In genomic region chr15:90618330-90619136, GRCh38 we compare ENCODE assay signal across 11 cellular contexts.
DNase-seq lines count a peak whose midpoint lies in the region; ATAC-seq, FAIRE-seq and TF ChIP-seq lines count a peak whose summit lies in the region.
"Had no signal": no experiment of that assay in that cellular context is flagged by ENCODE, and none has a peak within 500 bp of the region (broad histone marks: within the 10 kb centered on the region; RNA-seq: fewer than 3 reads in every experiment).

No MANE protein-coding gene starts in this region.

- intact Hi-C loops in naive thymus-derived CD4-positive, alpha-beta T cell (cut with micrococcal nuclease) = loop anchor here (2.0 to 5.0 kb wide), 2 partner anchors 86 to 298 kb away; no protein-coding TSS in a partner anchor
- intact Hi-C loops in HepG2 (cut with micrococcal nuclease; ENCODE audit: unreplicated experiment) = no loop called here

- H4K20me1 ChIP-seq in HepG2 (ENCODE audit: insufficient read depth, low read length) = no peaks in the 10 kb centered on the region

- CTCF ChIA-PET in naive thymus-derived CD4-positive, alpha-beta T cell (lab: Charles Lee) = interaction anchor here (0.6 to 2.8 kb wide), 9 partner anchors 11 to 102 kb away, joined by 3 to 12 read pairs (median 3); no protein-coding TSS in a partner anchor
- CTCF ChIA-PET in HepG2 (lab: Yijun Ruan, JAX; ENCODE audit: low intra/inter-chr PET ratio, low total read pairs) = no interaction called here

- peak overlapping the region; percentile 31 for H3K27ac ChIP-seq in naive thymus-derived CD4-positive, alpha-beta T cell (ENCODE audit: low read depth, low read length)
- no peak overlapping the region for H3K27ac ChIP-seq in HepG2 (ENCODE audit: extremely low read length, insufficient read depth, low read length)
- H3K27ac ChIP-seq: PC-9, upper lobe of left lung had no signal

- H3K27me3 ChIP-seq in naive thymus-derived CD4-positive, alpha-beta T cell (ENCODE audit: control insufficient read depth in 2 of 2, insufficient read depth in 2 of 2, low read length in 2 of 2) = no peaks in the 10 kb centered on the region
- H3K27me3 ChIP-seq in HepG2 (ENCODE audit: control insufficient read depth in 1 of 2, insufficient read depth in 2 of 2, low read length in 2 of 2) = no peaks in the 10 kb centered on the region
- H3K27me3 ChIP-seq: upper lobe of left lung had no signal

- no peak for TF ChIP-seq POLR2A in HepG2 (IDR thresholded peaks at IDR 0.05; ENCODE audit: insufficient read depth in 1 of 2, low read depth in 2 of 2, low read length in 2 of 2)

- in situ Hi-C loops in HepG2 (cut with HindIII; ENCODE audit: extremely low pct_ligation_motif_present, low pct_unique_long_range_greater_than_20kb) = no loop called here

- no peak for ATAC-seq in activated T-helper 17 cell treated with anti-CD3 and anti-CD28 coated beads, Interleukin-2, amount 50 U/mL, for 72 hours (replicated peaks)
- ATAC-seq in naive thymus-derived CD4-positive, alpha-beta T cell = no peak
- ATAC-seq in HG02763 (IDR thresholded peaks at IDR 0.05; ENCODE audit: unreplicated experiment) = no peak
- no peak for ATAC-seq in HepG2

- DNase-seq in NCI-H2171 treated with DMSO at 0.1 percent for 48 hours (lab: John Stamatoyannopoulos, UW) = peak; percentile 21
- DNase-seq in NCI-H2171 (lab: John Stamatoyannopoulos, UW) = no peak
- peak; percentile 19 for DNase-seq in LHCN-M2 (ENCODE audit: low read depth)
- no peak for DNase-seq in naive thymus-derived CD4-positive, alpha-beta T cell
- DNase-seq in NCI-H524 (lab: John Stamatoyannopoulos, UW) = no peak
- no peak for DNase-seq in HepG2 (ENCODE audit: low spot score)
- DNase-seq: activated CD4-positive, CD25-positive, alpha-beta regulatory T cell; PC-9; upper lobe of left lung had no signal

- peak overlapping the region; percentile 77 for H3K27ac Mint-ChIP-seq in activated T-helper 17 cell treated with anti-CD3 and anti-CD28 coated beads, Interleukin-2, amount 50 U/mL, for 72 hours
- H3K27ac Mint-ChIP-seq in naive thymus-derived CD4-positive, alpha-beta T cell = peak overlapping the region; percentile 19 to 93 (median 87)

- H3K79me2 ChIP-seq in HepG2 (ENCODE audit: insufficient read depth, low read length) = no peaks in the 10 kb centered on the region

- peaks cover 25% of the 10 kb centered on the region for H3K4me1 Mint-ChIP-seq in activated T-helper 17 cell treated with anti-CD3 and anti-CD28 coated beads, Interleukin-2, amount 50 U/mL, for 72 hours
- peaks cover 28 to 60% (median 50%) of the 10 kb centered on the region in 7 donors for H3K4me1 Mint-ChIP-seq in naive thymus-derived CD4-positive, alpha-beta T cell

- H3K9ac ChIP-seq in HepG2 (ENCODE audit: insufficient read depth, low read depth, low read length) = no peak overlapping the region

- BruUV-seq in HepG2 (replicated peaks; lab: Mats Ljungman, UMichigan) = no TSS peak

- no peak overlapping the region for H2AFZ ChIP-seq in HepG2 (ENCODE audit: low read length)
- H2AFZ ChIP-seq: PC-9 had no signal

- TF ChIP-seq RAD21 in HepG2 (CRISPR knock-in tag; IDR thresholded peaks at IDR 0.05) = no peak

- H3K36me3 ChIP-seq in naive thymus-derived CD4-positive, alpha-beta T cell (ENCODE audit: control insufficient read depth in 2 of 3, insufficient read depth in 3 of 3, low read length in 3 of 3) = peaks cover 0 to 31% (median 3%) of the 10 kb centered on the region in 3 experiments
- H3K36me3 ChIP-seq in HepG2 (replicated peaks in 1 of 2; ENCODE audit: control insufficient read depth in 1 of 2, insufficient read depth in 2 of 2, low read length in 2 of 2) = 0 out of 5 replicates have a peak, but pooled peaks cover 1 to 2% of the 10 kb centered on the region in 2 experiments

- POLR2A ChIA-PET in naive thymus-derived CD4-positive, alpha-beta T cell (lab: Charles Lee) = interaction anchor here (1.1 to 1.7 kb wide), 3 partner anchors 54 to 88 kb away, joined by 3 to 8 read pairs (median 5); no protein-coding TSS in a partner anchor
- POLR2A ChIA-PET in HepG2 (lab: Yijun Ruan, JAX) = no interaction called here

- no peak overlapping the region for H3K4me3 ChIP-seq in naive thymus-derived CD4-positive, alpha-beta T cell (ENCODE audit: low read length)
- H3K4me3 ChIP-seq in HepG2 (replicated peaks in 1 of 3; ENCODE audit: insufficient read depth in 1 of 3, low read depth in 2 of 3, low read length in 3 of 3) = no peak overlapping the region
- H3K4me3 ChIP-seq: PC-9, upper lobe of left lung had no signal

- no peak for TF ChIP-seq EP300 in HepG2 (IDR thresholded peaks at IDR 0.05; ENCODE audit: low read depth in 2 of 2, low read length in 2 of 2)
- no peak for TF ChIP-seq EP300 in HepG2 (CRISPR knock-in tag; IDR thresholded peaks at IDR 0.05; ENCODE audit: borderline replicate concordance)

- H3K9me3 Mint-ChIP-seq in activated T-helper 17 cell treated with anti-CD3 and anti-CD28 coated beads, Interleukin-2, amount 50 U/mL, for 72 hours = no peaks in the 10 kb centered on the region
- H3K9me3 Mint-ChIP-seq in naive thymus-derived CD4-positive, alpha-beta T cell = no peaks in the 10 kb centered on the region

- H3K4me3 Mint-ChIP-seq in activated T-helper 17 cell treated with anti-CD3 and anti-CD28 coated beads, Interleukin-2, amount 50 U/mL, for 72 hours = no peak overlapping the region
- peak overlapping the region in 2 of 10 donors; percentile 19 to 27 for H3K4me3 Mint-ChIP-seq in naive thymus-derived CD4-positive, alpha-beta T cell

- H3K4me2 ChIP-seq in HepG2 (ENCODE audit: low read depth, low read length) = no peak overlapping the region
- H3K4me2 ChIP-seq: PC-9 had no signal

- no peak for FAIRE-seq in HepG2 (lab: Jason Lieb, UNC)

- H3K27me3 Mint-ChIP-seq in activated T-helper 17 cell treated with anti-CD3 and anti-CD28 coated beads, Interleukin-2, amount 50 U/mL, for 72 hours = no peaks in the 10 kb centered on the region
- no peaks in the 10 kb centered on the region for H3K27me3 Mint-ChIP-seq in naive thymus-derived CD4-positive, alpha-beta T cell

- TF ChIP-seq CTCF in HepG2 (CRISPR knock-in tag; IDR thresholded peaks at IDR 0.05) = no peak

- H3K36me3 Mint-ChIP-seq in activated T-helper 17 cell treated with anti-CD3 and anti-CD28 coated beads, Interleukin-2, amount 50 U/mL, for 72 hours (ENCODE audit: low read depth) = peaks cover 67% of the 10 kb centered on the region
- H3K36me3 Mint-ChIP-seq in naive thymus-derived CD4-positive, alpha-beta T cell = peaks cover 13 to 38% (median 34%) of the 10 kb centered on the region in 5 donors

- WGBS in HepG2 (ENCODE audit: low lambda C conversion rate) = 99% methylated on average over 4 of the region's 4 CpGs

- peaks cover 0 to 21% of the 10 kb centered on the region in 2 donors for H3K4me1 ChIP-seq in naive thymus-derived CD4-positive, alpha-beta T cell (ENCODE audit: control insufficient read depth in 2 of 2, insufficient read depth in 2 of 2, low read length in 2 of 2)
- H3K4me1 ChIP-seq in HepG2 (ENCODE audit: insufficient read depth, low read length) = no peaks in the 10 kb centered on the region

- no peaks in the 10 kb centered on the region for H3K9me3 ChIP-seq in naive thymus-derived CD4-positive, alpha-beta T cell (ENCODE audit: control insufficient read depth in 2 of 3, low read length in 3 of 3)
- H3K9me3 ChIP-seq in HepG2 (ENCODE audit: low read length) = no peaks in the 10 kb centered on the region
- H3K9me3 ChIP-seq: upper lobe of left lung had no signal

TF ChIP-seq in HepG2, 621 proteins besides CTCF, POLR2A, EP300 and RAD21 (continues in another document):
- TF ChIP-seq, protein P1, sequence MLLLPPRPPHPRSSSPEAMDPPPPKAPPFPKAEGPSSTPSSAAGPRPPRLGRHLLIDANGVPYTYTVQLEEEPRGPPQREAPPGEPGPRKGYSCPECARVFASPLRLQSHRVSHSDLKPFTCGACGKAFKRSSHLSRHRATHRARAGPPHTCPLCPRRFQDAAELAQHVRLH (CRISPR knock-in tag; IDR thresholded peaks at IDR 0.05; ENCODE audit: borderline replicate concordance, low read depth) = no peak
- TF ChIP-seq PRPF4 (IDR thresholded peaks at IDR 0.05; ENCODE audit: low read depth, low read length, poor library complexity, severe bottlenecking) (no peak), PHB2 (IDR thresholded peaks at IDR 0.05; ENCODE audit: partially characterized antibody) (no peak), ZFP36 (IDR thresholded peaks at IDR 0.05; ENCODE audit: borderline replicate concordance, low read depth, low read length, partially characterized antibody) (no peak), ZBTB33 (CRISPR knock-in tag; IDR thresholded peaks at IDR 0.05) (no peak), ZNF878 (CRISPR knock-in tag; IDR thresholded peaks at IDR 0.05) (no peak)

Comparison
In these comparisons a context has a peak if more than half of its experiments do, and no peak if none do; other contexts are left out.
1. DNase-seq: peak in NCI-H2171 treated with DMSO at 0.1 percent for 48 hours (single experiment) and LHCN-M2 (single experiment); none in NCI-H2171 (single experiment), naive thymus-derived CD4-positive, alpha-beta T cell (0 of 9), NCI-H524 (0 of 2) and HepG2 (single experiment).